In the genomic region with DNA sequence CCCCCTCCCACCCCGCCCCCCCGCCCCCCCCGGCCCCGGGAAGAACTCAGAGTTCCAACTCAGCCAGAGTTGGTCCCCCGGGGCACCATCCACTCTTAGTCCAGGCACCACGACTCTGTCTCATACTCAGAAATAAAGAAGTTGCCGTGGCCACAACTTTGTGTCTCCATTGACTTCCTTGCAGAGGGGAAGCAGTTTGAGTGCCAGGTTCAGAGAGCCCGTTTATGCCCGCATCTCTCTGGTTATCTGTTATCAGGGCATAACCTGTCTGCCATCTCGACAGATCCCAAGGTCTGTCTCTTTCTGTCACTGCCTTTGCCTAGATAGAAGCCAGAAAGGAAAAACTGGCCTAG, we compare ENCODE assay signal across 8 cellular contexts. TPM values are rescaled to one million over a fixed set of nuclear protein-coding genes. Genes with fewer than 3 reads are reported as not detected.
A peak's percentile ranks its signal among the peaks of the same experiment; 100 is the strongest.
DNase-seq lines count a peak whose midpoint lies in the region; ATAC-seq, FAIRE-seq and TF ChIP-seq lines count a peak whose summit lies in the region.

No MANE protein-coding gene starts in this region.

- H3K27ac ChIP-seq in 22Rv1 (peak overlapping the region; percentile 95), epithelial cell of prostate (peak overlapping the region; percentile 84), parathyroid adenoma (peak overlapping the region; percentile 94)

- no peak overlapping the region for H3K9ac ChIP-seq in parathyroid adenoma

- DNase-seq in GM12891 (ENCODE audit: insufficient read length, low spot score) (no peak), RPMI8226 (peak; percentile 26), epithelial cell of prostate (ENCODE audit: low read depth, low spot score) (no peak), dedifferentiated amniotic fluid mesenchymal stem cell (ENCODE audit: extremely low spot score) (no peak)

- FAIRE-seq in GM12891 (lab: Jason Lieb, UNC) = no peak

- no peaks in the 10 kb centered on the region for H3K9me3 ChIP-seq in parathyroid adenoma (ENCODE audit: control insufficient read depth, low read length)

- TF ChIP-seq CTCF in 22Rv1 (IDR thresholded peaks at IDR 0.05) (no peak), parathyroid adenoma (IDR thresholded peaks at IDR 0.05) (no peak)

- ATAC-seq in GM18909 (IDR thresholded peaks at IDR 0.05; ENCODE audit: poor library complexity, unreplicated experiment) (no peak), HG03095 (IDR thresholded peaks at IDR 0.05; ENCODE audit: unreplicated experiment) (no peak)

- peak overlapping the region; percentile 36 for H2AFZ ChIP-seq in parathyroid adenoma

- H3K4me3 ChIP-seq in parathyroid adenoma (ENCODE audit: low read depth, low read length) = peak overlapping the region; percentile 96

- H3K36me3 ChIP-seq in parathyroid adenoma (ENCODE audit: control insufficient read depth, insufficient read depth, low read length) = no peaks in the 10 kb centered on the region

- peaks cover 11% of the 10 kb centered on the region for H3K4me1 ChIP-seq in parathyroid adenoma

- peaks cover 28% of the 10 kb centered on the region for H3K79me2 ChIP-seq in parathyroid adenoma

- peak overlapping the region; percentile 56 for H3K4me2 ChIP-seq in parathyroid adenoma (ENCODE audit: low read length)

- no peak for TF ChIP-seq POLR2A in GM12891 (IDR thresholded peaks at IDR 0.05; ENCODE audit: low read depth, low read length)

- no peaks in the 10 kb centered on the region for H3K27me3 ChIP-seq in parathyroid adenoma (ENCODE audit: control insufficient read depth, insufficient read depth, low read length)

TF ChIP-seq in GM12891, 5 proteins besides CTCF, POLR2A, EP300 and RAD21:
- no peak for TF ChIP-seq POU2F2 (IDR thresholded peaks at IDR 0.05; ENCODE audit: low read depth, low read length)
- peak; percentile 27; the same call in 1 of the 2 replicates for TF ChIP-seq SPI1 (IDR thresholded peaks at IDR 0.05; ENCODE audit: low read depth, low read length)
- no peak for TF ChIP-seq PAX5 (IDR thresholded peaks at IDR 0.05; ENCODE audit: insufficient read depth, low read length, severe bottlenecking)
- TF ChIP-seq POLR2AphosphoS5 (IDR thresholded peaks at IDR 0.05; ENCODE audit: low read depth, low read length) = no peak
TF ChIP-seq in GM12891: peak in this region for 1.

RNA-seq across cellular contexts. Expression of a gene that starts 0.6 kb away (rescaled TPM):
- 10.2 TPM for polyA plus RNA-seq in GM12891 (2012; ENCODE audit: low read depth, missing spikeins)

RNA-seq across cellular contexts. Expression of a gene that starts 45.7 kb away (rescaled TPM):
- polyA plus RNA-seq in GM12891 (2012; ENCODE audit: low read depth, missing spikeins) = not detected
